In genomic region chr10:96828609-96829008, GRCh38 we compare ENCODE assay signal across 19 cellular contexts. TPM values are rescaled to one million over a fixed set of nuclear protein-coding genes. Genes with fewer than 3 reads are reported as not detected.
DNase-seq lines count a peak whose midpoint lies in the region; ATAC-seq, FAIRE-seq and TF ChIP-seq lines count a peak whose summit lies in the region.
"Had no signal": no experiment of that assay in that cellular context is flagged by ENCODE, and none has a peak within 500 bp of the region (broad histone marks: within the 10 kb centered on the region; RNA-seq: fewer than 3 reads in every experiment).

No MANE protein-coding gene starts in this region.

- H3K9me3 Mint-ChIP-seq in IgD-negative memory B cell, result no peaks in the 10 kb centered on the region
- peaks cover 2% of the 10 kb centered on the region for H3K9me3 Mint-ChIP-seq in neural progenitor cell
- H3K9me3 Mint-ChIP-seq in CD8-positive, alpha-beta T cell, result no peaks in the 10 kb centered on the region
- H3K9me3 Mint-ChIP-seq in immature natural killer cell, result no peaks in the 10 kb centered on the region
- H3K9me3 Mint-ChIP-seq: CD8-positive, alpha-beta memory T cell; GM23338; H9 had no signal

- H3K27ac ChIP-seq in K562 (ENCODE audit: extremely low read depth, low read depth, low read length) (peak overlapping the region; percentile 97), neural progenitor cell (no peak overlapping the region)
- no peak overlapping the region for H3K27ac ChIP-seq in CD8-positive, alpha-beta T cell (ENCODE audit: low read depth, low read length)
- H3K27ac ChIP-seq: BLaER1, C4-2B had no signal

- TF ChIP-seq POLR2A in K562 (conservative IDR thresholded peaks at IDR 0.05), result no peak

- no TSS peak for BruUV-seq in K562 (replicated peaks; lab: Mats Ljungman, UMichigan)

- in situ Hi-C loops in K562 (cut with MboI), result loop anchor here (5.0 kb wide), 1 partner anchor 186 kb away; no protein-coding TSS in a partner anchor

- H3K36me3 ChIP-seq in K562 (ENCODE audit: control insufficient read depth, insufficient read depth, low read length) (no peaks in the 10 kb centered on the region), neural progenitor cell (no peaks in the 10 kb centered on the region)
- no peaks in the 10 kb centered on the region for H3K36me3 ChIP-seq in CD8-positive, alpha-beta T cell (ENCODE audit: insufficient read depth, low read length)

- peak overlapping the region in 1 of 4 donors; percentile 28 for H3K4me3 Mint-ChIP-seq in IgD-negative memory B cell
- H3K4me3 Mint-ChIP-seq in neural progenitor cell, result peak overlapping the region; percentile 8
- H3K4me3 Mint-ChIP-seq in CD8-positive, alpha-beta T cell, result no peak overlapping the region
- no peak overlapping the region for H3K4me3 Mint-ChIP-seq in immature natural killer cell
- H3K4me3 Mint-ChIP-seq: B cell, GM23338, H9 had no signal

- no peak for FAIRE-seq in K562 (lab: Jason Lieb, UNC)
- FAIRE-seq: D721Med, GM12891 had no signal

- no peaks in the 10 kb centered on the region for H3K36me3 Mint-ChIP-seq in IgD-negative memory B cell
- no peaks in the 10 kb centered on the region for H3K36me3 Mint-ChIP-seq in neural progenitor cell
- H3K36me3 Mint-ChIP-seq in CD8-positive, alpha-beta T cell, result peaks cover 8% of the 10 kb centered on the region
- no peaks in the 10 kb centered on the region for H3K36me3 Mint-ChIP-seq in immature natural killer cell
- H3K36me3 Mint-ChIP-seq: CD4-positive, CD25-positive, alpha-beta regulatory T cell had no signal

- H3K79me2 ChIP-seq in K562 (ENCODE audit: control insufficient read depth, insufficient read depth, low read length), result peaks cover 16% of the 10 kb centered on the region
- H3K79me2 ChIP-seq in neural progenitor cell (ENCODE audit: low read depth), result peaks cover under 1% of the 10 kb centered on the region

- ATAC-seq in K562, result no peak
- no peak for ATAC-seq in HG03469 (IDR thresholded peaks at IDR 0.05; ENCODE audit: unreplicated experiment)
- ATAC-seq in CD8-positive, alpha-beta T cell, result no peak
- ATAC-seq: GM23338 had no signal

- H3K27me3 Mint-ChIP-seq in IgD-negative memory B cell, result no peaks in the 10 kb centered on the region
- peaks cover 5% of the 10 kb centered on the region for H3K27me3 Mint-ChIP-seq in neural progenitor cell (ENCODE audit: insufficient read depth, low read depth)
- H3K27me3 Mint-ChIP-seq in CD8-positive, alpha-beta T cell (ENCODE audit: low read depth), result no peaks in the 10 kb centered on the region
- H3K27me3 Mint-ChIP-seq in immature natural killer cell (ENCODE audit: low read depth in 3 of 3), result peaks cover 11 to 13% (median 11%) of the 10 kb centered on the region in 3 donors
- H3K27me3 Mint-ChIP-seq: B cell had no signal

- no peak for DNase-seq in K562 (ENCODE audit: extremely low read depth in 1 of 4, low spot score in 3 of 4)
- DNase-seq in neural progenitor cell (ENCODE audit: low spot score), result no peak
- DNase-seq in CD8-positive, alpha-beta T cell, result no peak
- no peak for DNase-seq in immature natural killer cell
- DNase-seq: CD4-positive, CD25-positive, alpha-beta regulatory T cell; CD8-positive, alpha-beta memory T cell; DMS 273 treated with DMSO at 0.1 percent for 48 hours; DMS79; EL; GDM1; H9 had no signal

- H3K4me3 ChIP-seq in K562 (no peak overlapping the region), neural progenitor cell (no peak overlapping the region)
- no peak overlapping the region for H3K4me3 ChIP-seq in CD8-positive, alpha-beta T cell (ENCODE audit: low read depth, low read length)
- H3K4me3 ChIP-seq: BLaER1, GM23338 had no signal

- H4K20me1 ChIP-seq in K562 (replicated peaks; ENCODE audit: control insufficient read depth, insufficient read depth, low read length) (peaks cover 3% of the 10 kb centered on the region; the same call in 1 of the 2 replicates), neural progenitor cell (ENCODE audit: low read depth) (no peaks in the 10 kb centered on the region)

- no peaks in the 10 kb centered on the region for H3K27me3 ChIP-seq in K562 (ENCODE audit: control insufficient read depth in 2 of 2, insufficient read depth in 2 of 2, low read length in 2 of 2)
- H3K27me3 ChIP-seq in neural progenitor cell, result no peaks in the 10 kb centered on the region
- no peaks in the 10 kb centered on the region for H3K27me3 ChIP-seq in CD8-positive, alpha-beta T cell (ENCODE audit: insufficient read depth, low read length)
- H3K27me3 ChIP-seq: BLaER1 had no signal

- H3K4me1 ChIP-seq in K562 (replicated peaks in 1 of 2; ENCODE audit: control insufficient read depth in 2 of 2, insufficient read depth in 2 of 2, low read length in 2 of 2), result peaks cover 9 to 20% of the 10 kb centered on the region in 2 experiments; a peak in 4 of 5 replicates
- H3K4me1 ChIP-seq in neural progenitor cell, result peaks cover 4% of the 10 kb centered on the region
- peaks cover 18% of the 10 kb centered on the region for H3K4me1 ChIP-seq in CD8-positive, alpha-beta T cell (ENCODE audit: insufficient read depth, low read length)

- no peak for TF ChIP-seq EP300 in K562 (IDR thresholded peaks at IDR 0.05; ENCODE audit: low read length)

- H3K4me2 ChIP-seq in K562 (ENCODE audit: insufficient read depth, low read length) (peak overlapping the region; percentile 67), neural progenitor cell (no peak overlapping the region)
- H3K4me2 ChIP-seq: BLaER1, GM23338 had no signal

- peaks cover 21% of the 10 kb centered on the region for H3F3A ChIP-seq in neural progenitor cell (ENCODE audit: low read depth)

- H3K27ac Mint-ChIP-seq in IgD-negative memory B cell (peak overlapping the region in 2 of 3 donors; percentile 23 to 43), neural progenitor cell (no peak overlapping the region), immature natural killer cell (peak overlapping the region in 1 of 6 donors; percentile 59)
- no peak overlapping the region for H3K27ac Mint-ChIP-seq in CD8-positive, alpha-beta T cell
- H3K27ac Mint-ChIP-seq: CD4-positive, CD25-positive, alpha-beta regulatory T cell; GM23338; H9 had no signal

- no peaks in the 10 kb centered on the region for H3K9me1 ChIP-seq in K562 (ENCODE audit: control insufficient read depth, insufficient read depth, low read length)

- no peak for TF ChIP-seq RAD21 in K562 (CRISPR knock-in tag; conservative IDR thresholded peaks at IDR 0.05 in 1 of 2, IDR thresholded peaks at IDR 0.05 in 1 of 2)

- peak overlapping the region in 1 of 2 experiments; percentile 61; a peak in 2 of 4 replicates for H3K9ac ChIP-seq in K562 (ENCODE audit: insufficient read depth in 1 of 2, low read depth in 2 of 2, low read length in 2 of 2)
- no peak overlapping the region for H3K9ac ChIP-seq in neural progenitor cell
- H3K9ac ChIP-seq: BLaER1 had no signal

- H2AFZ ChIP-seq in K562 (ENCODE audit: low read depth, low read length), result peak overlapping the region; percentile 74
- H2AFZ ChIP-seq in neural progenitor cell (replicated peaks), result no peak overlapping the region
- H2AFZ ChIP-seq: GM23338 had no signal

- CTCF ChIA-PET in K562 (lab: Yijun Ruan, JAX; ENCODE audit: low intra/inter-chr PET ratio), result no interaction called here
- CTCF ChIA-PET in CD8-positive, alpha-beta T cell (lab: Charles Lee), result interaction anchor here (1.7 kb wide), 1 partner anchor 185 kb away, joined by 6 read pairs; no protein-coding TSS in a partner anchor

- H3K4me1 Mint-ChIP-seq in IgD-negative memory B cell, result peaks cover 13 to 18% (median 15%) of the 10 kb centered on the region in 3 donors
- H3K4me1 Mint-ChIP-seq in neural progenitor cell, result peaks cover 19% of the 10 kb centered on the region
- peaks cover 17% of the 10 kb centered on the region for H3K4me1 Mint-ChIP-seq in CD8-positive, alpha-beta T cell (ENCODE audit: low read depth)
- peaks cover 21 to 24% of the 10 kb centered on the region in 2 donors for H3K4me1 Mint-ChIP-seq in immature natural killer cell

- no peak for TF ChIP-seq CTCF in K562 (IDR thresholded peaks at IDR 0.05 in 2 of 3, conservative IDR thresholded peaks at IDR 0.05 in 1 of 3; ENCODE audit: insufficient read depth in 2 of 3, low read depth in 1 of 3, low read length in 3 of 3)
- no peak for TF ChIP-seq CTCF in neural progenitor cell (IDR thresholded peaks at IDR 0.05)
- no peak for TF ChIP-seq CTCF in CD8-positive, alpha-beta T cell (IDR thresholded peaks at IDR 0.05)

- intact Hi-C loops in K562 (cut with micrococcal nuclease), result no loop called here
- intact Hi-C loops in CD8-positive, alpha-beta T cell (cut with DNase I, micrococcal nuclease), result no loop called here

- H3K9me3 ChIP-seq in K562 (replicated peaks; ENCODE audit: control insufficient read depth, insufficient read depth, low read depth, low read length) (no peaks in the 10 kb centered on the region), neural progenitor cell (ENCODE audit: low read depth) (no peaks in the 10 kb centered on the region)
- H3K9me3 ChIP-seq in CD8-positive, alpha-beta T cell (ENCODE audit: low read length), result no peaks in the 10 kb centered on the region

- POLR2A ChIA-PET in K562 (lab: Yijun Ruan, JAX), result interaction anchor here (0.8 kb wide), 1 partner anchor 26 kb away, joined by 3 read pairs; no protein-coding TSS in a partner anchor
- POLR2A ChIA-PET in CD8-positive, alpha-beta T cell (lab: Charles Lee), result no interaction called here

- 68% methylated on average over 5 of the region's 5 CpGs for WGBS in K562 (ENCODE audit: insufficient coverage, low coverage, missing lambda C conversion rate)

TF ChIP-seq in K562, 482 proteins besides CTCF, POLR2A, EP300 and RAD21 (continues in another document):
- TF ChIP-seq RBM25 (IDR thresholded peaks at IDR 0.05; ENCODE audit: low read depth, low read length, severe bottlenecking), result peak; percentile 92

RNA-seq across cellular contexts. Expression of gene LCOR, which starts 3.5 kb away (rescaled TPM):
- 19.8 TPM for polyA plus RNA-seq in IgD-negative memory B cell
- 15.1 and 59.1 TPM in 2 replicates for total RNA-seq in K562 (2011; cell fraction: chromatin; rRNA removed; ENCODE audit: low replicate concordance)
- total RNA-seq in K562 (2011; cell fraction: nucleolus; rRNA removed), result 6.8 and 10.8 TPM in 2 replicates
- total RNA-seq in K562 (2011; cell fraction: nucleoplasm; rRNA removed), result 35.4 and 55.9 TPM in 2 replicates
- 7.2 and 9.3 TPM in 2 replicates for total RNA-seq in K562 (2014; rRNA removed)
- 16.9 and 18.2 TPM in 2 replicates for total RNA-seq in K562 (2014; rRNA removed; fragmentation: Illumina TruSeq; extraction: Trizol)
- 14.9 and 15.7 TPM in 2 replicates for total RNA-seq in K562 (2015; rRNA removed; fragmentation: Illumina TruSeq; extraction: Trizol)
- total RNA-seq in K562 (2021), result 20.3 and 23.7 TPM in 2 replicates
- polyA plus RNA-seq in K562 (2011; rRNA removed), result 8.6 and 9.5 TPM in 2 replicates
- polyA plus RNA-seq in K562 (2011; cell fraction: cytosol; rRNA removed), result 3.0 and 4.8 TPM in 2 replicates
- polyA plus RNA-seq in K562 (2011; cell fraction: nucleus; rRNA removed), result 7.8 and 8.1 TPM in 2 replicates
- 4.4 and 5.1 TPM in 2 replicates for polyA plus RNA-seq in K562 (2012)
- polyA plus RNA-seq in K562 (2014; fragmentation: Illumina TruSeq; extraction: Trizol), result 7.4 and 14.4 TPM in 2 replicates
- polyA plus RNA-seq in K562 (2014; fragmentation: Nextera tagmentation; extraction: Ambion mirVana), result 1 to 10 TPM; 3.6 to 7.2 TPM
- polyA plus RNA-seq in K562 (2014; rRNA removed), result 9.7 and 25.2 TPM in 2 replicates
- 22.9 and 31.8 TPM in 2 replicates for polyA minus RNA-seq in K562 (2011; rRNA and poly(A)+ RNA removed)
- polyA minus RNA-seq in K562 (2011; cell fraction: cytosol; rRNA and poly(A)+ RNA removed), result 11.8 and 12.9 TPM in 2 replicates
- polyA minus RNA-seq in K562 (2011; cell fraction: nucleus; rRNA and poly(A)+ RNA removed), result 17.9 and 25.0 TPM in 2 replicates
- 24.9 and 35.3 TPM in 2 replicates for total RNA-seq in neural progenitor cell (ENCODE audit: low replicate concordance)
- total RNA-seq in CD8-positive, alpha-beta T cell, result 10 to 100 TPM; 57.9 to 62.0 TPM
- 10 to 100 TPM; 14.1 to 35.1 (median 27.0) TPM for polyA plus RNA-seq in immature natural killer cell

Comparison
In these comparisons a context has a peak if more than half of its experiments do, and no peak if none do; other contexts are left out.
1. H3K27ac Mint-ChIP-seq: peak in IgD-negative memory B cell (2 of 3); none in neural progenitor cell (single experiment) and CD8-positive, alpha-beta T cell (single experiment).